11 cellular contexts compared by ENCODE assay signal in genomic region chr6:12147557-12148316, GRCh38.
A peak's percentile ranks its signal among the peaks of the same experiment; 100 is the strongest.
DNase-seq lines count a peak whose midpoint lies in the region; ATAC-seq and TF ChIP-seq lines count a peak whose summit lies in the region.
"Had no signal": no experiment of that assay in that cellular context is flagged by ENCODE, and none has a peak within 500 bp of the region (broad histone marks: within the 10 kb centered on the region; RNA-seq: fewer than 3 reads in every experiment).

No MANE protein-coding gene starts in this region.

- TF ChIP-seq CTCF in Panc1 (IDR thresholded peaks at IDR 0.05) (peak; percentile 37; the same call in 1 of the 2 replicates), epithelial cell of esophagus (IDR thresholded peaks at IDR 0.05; ENCODE audit: insufficient read depth, low read depth, low read length, missing control alignments) (peak; percentile 24), retinal pigment epithelial cell (conservative IDR thresholded peaks at IDR 0.05; ENCODE audit: low read depth, low read length) (peak; percentile 37)

- H3K4me1 Mint-ChIP-seq in activated CD4-positive, alpha-beta memory T cell treated with anti-CD3 and anti-CD28 coated beads for 36 hours (ENCODE audit: low read depth), result peaks cover 15% of the 10 kb centered on the region

- in situ Hi-C loops in Panc1 (cut with HindIII; ENCODE audit: low pct_unique_long_range_greater_than_20kb, low sequenced_read_pairs), result no loop called here

- DNase-seq in EL (peak; percentile 27), Panc1 (ENCODE audit: low read depth, low spot score) (no peak), epithelial cell of esophagus (ENCODE audit: low read depth) (no peak), retinal pigment epithelial cell (ENCODE audit: low read depth) (no peak)
- no peak for DNase-seq in activated CD4-positive, alpha-beta memory T cell treated with anti-CD3 and anti-CD28 coated beads for 36 hours
- DNase-seq: DMS153, left ventricle myocardium superior, nucleus accumbens had no signal

- H3K27me3 Mint-ChIP-seq in activated CD4-positive, alpha-beta memory T cell treated with anti-CD3 and anti-CD28 coated beads for 36 hours, result no peaks in the 10 kb centered on the region

- CTCF ChIA-PET in Panc1 (lab: Charles Lee), result no interaction called here
- CTCF ChIA-PET in activated CD4-positive, alpha-beta memory T cell treated with anti-CD3 and anti-CD28 coated beads for 36 hours (lab: Charles Lee), result interaction anchor here (1.9 kb wide), 1 partner anchor 142 kb away, joined by 6 read pairs; the partner anchor contains the start of gene EDN1

- H3K27ac ChIP-seq in Panc1 (ENCODE audit: low read length), result peak overlapping the region; percentile 65; the same call in 1 of the 2 replicates
- H3K27ac ChIP-seq: KMS-11 had no signal

- no peak overlapping the region for H3K27ac Mint-ChIP-seq in activated CD4-positive, alpha-beta memory T cell treated with anti-CD3 and anti-CD28 coated beads for 36 hours

- H3K4me3 ChIP-seq in Panc1 (ENCODE audit: low read depth in 2 of 2, low read length in 2 of 2) (no peak overlapping the region), epithelial cell of esophagus (ENCODE audit: low read length) (no peak overlapping the region), retinal pigment epithelial cell (ENCODE audit: low read length) (no peak overlapping the region)

- peaks cover 13% of the 10 kb centered on the region for H3K36me3 Mint-ChIP-seq in activated CD4-positive, alpha-beta memory T cell treated with anti-CD3 and anti-CD28 coated beads for 36 hours

- H3K9me3 Mint-ChIP-seq in activated CD4-positive, alpha-beta memory T cell treated with anti-CD3 and anti-CD28 coated beads for 36 hours, result no peaks in the 10 kb centered on the region

- H3K4me3 Mint-ChIP-seq in activated CD4-positive, alpha-beta memory T cell treated with anti-CD3 and anti-CD28 coated beads for 36 hours, result no peak overlapping the region

- H3K4me1 ChIP-seq in Panc1 (ENCODE audit: control insufficient read depth, insufficient read depth, low read length), result peaks cover 24% of the 10 kb centered on the region

- ATAC-seq in Panc1 (peak; percentile 72), GM19467 (IDR thresholded peaks at IDR 0.05; ENCODE audit: unreplicated experiment) (no peak), HG03520 (IDR thresholded peaks at IDR 0.05; ENCODE audit: unreplicated experiment) (no peak)
- ATAC-seq: left ventricle myocardium superior had no signal

- intact Hi-C loops in Panc1 (cut with micrococcal nuclease; ENCODE audit: unreplicated experiment), result loop anchor here (5.0 to 10.0 kb wide), 2 partner anchors 460 to 493 kb away; no protein-coding TSS in a partner anchor
- intact Hi-C loops in activated CD4-positive, alpha-beta memory T cell treated with anti-CD3 and anti-CD28 coated beads for 36 hours (cut with micrococcal nuclease), result no loop called here

- no peaks in the 10 kb centered on the region for H3K27me3 ChIP-seq in Panc1 (ENCODE audit: control insufficient read depth, insufficient read depth, low read length)

- no TSS peak for BruUV-seq in Panc1 (replicated peaks; lab: Mats Ljungman, UMichigan)

- no peaks in the 10 kb centered on the region for H3K36me3 ChIP-seq in Panc1 (ENCODE audit: control insufficient read depth, insufficient read depth, low read length)

- no peaks in the 10 kb centered on the region for H3K9me3 ChIP-seq in Panc1 (ENCODE audit: control insufficient read depth, insufficient read depth, low read depth, low read length)

- POLR2A ChIA-PET in Panc1 (lab: Charles Lee), result no interaction called here
- POLR2A ChIA-PET in activated CD4-positive, alpha-beta memory T cell treated with anti-CD3 and anti-CD28 coated beads for 36 hours (lab: Charles Lee), result no interaction called here
